ENCODE assay signal across 1 cellular context in genomic region chrX:65821721-65822496, GRCh38.
TF ChIP-seq lines count a peak whose summit lies in the region.

No MANE protein-coding gene starts in this region.

TF ChIP-seq in HepG2, 621 proteins besides CTCF, POLR2A, EP300 and RAD21 (continued from another document):
- TF ChIP-seq ZNF512B (CRISPR knock-in tag; IDR thresholded peaks at IDR 0.05; ENCODE audit: borderline replicate concordance), result no peak
- TF ChIP-seq POLR2AphosphoS5 (IDR thresholded peaks at IDR 0.05; ENCODE audit: low read depth, low read length), result no peak
